ENCODE assay signal across 13 cellular contexts in the genomic region with DNA sequence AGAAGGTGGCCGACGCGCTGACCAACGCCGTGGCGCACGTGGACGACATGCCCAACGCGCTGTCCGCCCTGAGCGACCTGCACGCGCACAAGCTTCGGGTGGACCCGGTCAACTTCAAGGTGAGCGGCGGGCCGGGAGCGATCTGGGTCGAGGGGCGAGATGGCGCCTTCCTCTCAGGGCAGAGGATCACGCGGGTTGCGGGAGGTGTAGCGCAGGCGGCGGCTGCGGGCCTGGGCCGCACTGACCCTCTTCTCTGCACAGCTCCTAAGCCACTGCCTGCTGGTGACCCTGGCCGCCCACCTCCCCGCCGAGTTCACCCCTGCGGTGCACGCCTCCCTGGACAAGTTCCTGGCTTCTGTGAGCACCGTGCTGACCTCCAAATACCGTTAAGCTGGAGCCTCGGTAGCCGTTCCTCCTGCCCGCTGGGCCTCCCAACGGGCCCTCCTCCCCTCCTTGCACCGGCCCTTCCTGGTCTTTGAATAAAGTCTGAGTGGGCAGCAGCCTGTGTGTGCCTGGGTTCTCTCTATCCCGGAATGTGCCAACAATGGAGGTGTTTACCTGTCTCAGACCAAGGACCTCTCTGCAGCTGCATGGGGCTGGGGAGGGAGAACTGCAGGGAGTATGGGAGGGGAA. TPM values are rescaled to one million over a fixed set of nuclear protein-coding genes. Genes with fewer than 3 reads are reported as not detected.
A peak's percentile ranks its signal among the peaks of the same experiment; 100 is the strongest.
DNase-seq lines count a peak whose midpoint lies in the region; ATAC-seq, FAIRE-seq and TF ChIP-seq lines count a peak whose summit lies in the region.
"Not testable (repeated sequence)": the region's sequence is repeated elsewhere in the genome, so short reads cannot be mapped to it uniquely, and the experiment has no call there.
"Had no signal": no experiment of that assay in that cellular context is flagged by ENCODE, and none has a peak within 500 bp of the region (broad histone marks: within the 10 kb centered on the region; RNA-seq: fewer than 3 reads in every experiment).

No MANE protein-coding gene starts in this region.

- DNase-seq in CD8-positive, alpha-beta T cell; WTC11 (ENCODE audit: low spot score); activated naive CD4-positive, alpha-beta T cell treated with anti-CD3 and anti-CD28 coated beads, Interleukin-2, amount 10 ng/mL, durations not matched to agents 7 days and 5 days; H1 (ENCODE audit: low read depth in 1 of 2, low spot score in 2 of 2); memory B cell (ENCODE audit: low spot score in 2 of 2); neural progenitor cell (ENCODE audit: low spot score): not testable (repeated sequence)

- H3K23me2 ChIP-seq in H1 (ENCODE audit: low read depth, low read length) = not testable (repeated sequence)

- H3K9me3 Mint-ChIP-seq in CD8-positive, alpha-beta T cell; WTC11; activated naive CD4-positive, alpha-beta T cell treated with anti-CD3 and anti-CD28 coated beads, Interleukin-2, amount 10 ng/mL, durations not matched to agents 7 days and 5 days; memory B cell; neural progenitor cell: not testable (repeated sequence)

- H3K27ac Mint-ChIP-seq in CD8-positive, alpha-beta T cell; WTC11; activated naive CD4-positive, alpha-beta T cell treated with anti-CD3 and anti-CD28 coated beads, Interleukin-2, amount 10 ng/mL, durations not matched to agents 7 days and 5 days; memory B cell; neural progenitor cell: not testable (repeated sequence)

- H2BK120ac ChIP-seq in H1 (replicated peaks; ENCODE audit: low read depth, low read length) = not testable (repeated sequence)

- not testable (repeated sequence) for H4K5ac ChIP-seq in H1 (ENCODE audit: insufficient read length, low read depth, low read length)

- H3K9ac ChIP-seq in H1 (replicated peaks in 1 of 4; ENCODE audit: extremely low read depth in 1 of 4, low read depth in 3 of 4, low read length in 3 of 4); neural progenitor cell: not testable (repeated sequence)

- POLR2A ChIA-PET in CD8-positive, alpha-beta T cell (lab: Charles Lee); HEK293 (lab: Yijun Ruan, JAX); WTC11 (lab: Charles Lee); H1 (lab: Charles Lee; ENCODE audit: partially characterized antibody): not testable (repeated sequence)

- not testable (repeated sequence) for FAIRE-seq in H1 (lab: Jason Lieb, UNC)

- H2BK5ac ChIP-seq in H1 (ENCODE audit: low read depth, low read length) = not testable (repeated sequence)

- H2BK12ac ChIP-seq in H1 (ENCODE audit: low read depth, low read length) = not testable (repeated sequence)

- TF ChIP-seq CTCF in CD8-positive, alpha-beta T cell (IDR thresholded peaks at IDR 0.05); HEK293 (tag by site-specific recombination; IDR thresholded peaks at IDR 0.05); WTC11 (IDR thresholded peaks at IDR 0.05); H1 (IDR thresholded peaks at IDR 0.05; ENCODE audit: control extremely low read depth in 1 of 3, insufficient read depth in 1 of 3, low read depth in 1 of 3, low read length in 3 of 3); neural progenitor cell (IDR thresholded peaks at IDR 0.05): not testable (repeated sequence)

- not testable (repeated sequence) for H4K91ac ChIP-seq in H1 (replicated peaks; ENCODE audit: insufficient read length, low read length)

- not testable (repeated sequence) for H3K36me3 ChIP-seq in CD8-positive, alpha-beta T cell (ENCODE audit: insufficient read depth, low read length); HEK293 (ENCODE audit: control insufficient read depth in 2 of 2, insufficient read depth in 1 of 2, low read length in 2 of 2); H1 (ENCODE audit: control insufficient read depth in 2 of 4, insufficient read depth in 4 of 4, low read length in 3 of 4); neural progenitor cell

- not testable (repeated sequence) for H3K4me3 ChIP-seq in CD8-positive, alpha-beta T cell (ENCODE audit: low read depth, low read length); HEK293 (ENCODE audit: low read depth, low read length); H1 (ENCODE audit: extremely low read depth in 1 of 4, insufficient read depth in 2 of 4, low read depth in 3 of 4, low read length in 4 of 4); neural progenitor cell

- CTCF ChIA-PET in CD8-positive, alpha-beta T cell (lab: Charles Lee); HEK293 (lab: Yijun Ruan, JAX); WTC11 (lab: Charles Lee); activated naive CD4-positive, alpha-beta T cell treated with anti-CD3 and anti-CD28 coated beads, Interleukin-2, amount 10 ng/mL, durations not matched to agents 7 days and 5 days (lab: Charles Lee); H1 (lab: Charles Lee; ENCODE audit: partially characterized antibody): not testable (repeated sequence)

- H3K36me3 Mint-ChIP-seq in CD8-positive, alpha-beta T cell; WTC11; activated naive CD4-positive, alpha-beta T cell treated with anti-CD3 and anti-CD28 coated beads, Interleukin-2, amount 10 ng/mL, durations not matched to agents 7 days and 5 days; memory B cell; neural progenitor cell: not testable (repeated sequence)

- H3K4me1 ChIP-seq in CD8-positive, alpha-beta T cell (ENCODE audit: insufficient read depth, low read length); HEK293 (ENCODE audit: control insufficient read depth, insufficient read depth, low read length); neural progenitor cell: not testable (repeated sequence)
- H3K4me1 ChIP-seq in H1 (replicated peaks in 1 of 4; ENCODE audit: control insufficient read depth in 3 of 4, insufficient read depth in 4 of 4, low read length in 3 of 4) = peaks cover 0 to 12% (median 1%) of the 10 kb centered on the region in 4 experiments; a peak in 4 of 7 replicates

- H3K79me2 ChIP-seq in H1 (ENCODE audit: control insufficient read depth in 1 of 2, insufficient read depth in 2 of 2, low read length in 2 of 2); neural progenitor cell (ENCODE audit: low read depth): not testable (repeated sequence)

- not testable (repeated sequence) for TF ChIP-seq POLR2A in H1 (IDR thresholded peaks at IDR 0.05; ENCODE audit: control extremely low read depth in 1 of 2, low read depth in 2 of 2, low read length in 2 of 2)

- H3K9me3 ChIP-seq in CD8-positive, alpha-beta T cell (ENCODE audit: low read length); HEK293 (ENCODE audit: control insufficient read depth, insufficient read depth, low read depth, low read length); H1 (ENCODE audit: insufficient read depth in 2 of 2, low read depth in 1 of 2, low read length in 1 of 2); neural progenitor cell (ENCODE audit: low read depth): not testable (repeated sequence)

- peaks cover 25% of the 10 kb centered on the region for H3K27me3 ChIP-seq in CD8-positive, alpha-beta T cell (ENCODE audit: insufficient read depth, low read length)
- H3K27me3 ChIP-seq in H1 (replicated peaks in 1 of 4; ENCODE audit: control insufficient read depth in 3 of 4, extremely low read depth in 1 of 4, insufficient read depth in 3 of 4, low read length in 3 of 4) (peaks cover 54 to 83% (median 74%) of the 10 kb centered on the region in 4 experiments), neural progenitor cell (peaks cover 89% of the 10 kb centered on the region)

- not testable (repeated sequence) for H4K8ac ChIP-seq in H1 (ENCODE audit: extremely low read depth, insufficient read depth, low read length)

- not testable (repeated sequence) for H3K14ac ChIP-seq in H1 (ENCODE audit: insufficient read length)

- intact Hi-C loops in CD8-positive, alpha-beta T cell (cut with DNase I, micrococcal nuclease) = not testable (repeated sequence)

- H2BK15ac ChIP-seq in H1 (ENCODE audit: low read length) = not testable (repeated sequence)

- H2AK5ac ChIP-seq in H1 (ENCODE audit: low read depth, low read length) = not testable (repeated sequence)

- H3K27ac ChIP-seq in CD8-positive, alpha-beta T cell (ENCODE audit: low read depth, low read length); HEK293 (ENCODE audit: extremely low read depth, low read depth, low read length); H1 (ENCODE audit: low read depth, low read length); neural progenitor cell: not testable (repeated sequence)

- not testable (repeated sequence) for H3K79me1 ChIP-seq in H1 (ENCODE audit: low read depth, low read length)

- H3K23ac ChIP-seq in H1 (ENCODE audit: insufficient read length) = not testable (repeated sequence)

- 15% methylated on average over 13 of the region's 44 CpGs; no CpG with 5 or more reads in 1 of the 2 experiments for WGBS in H1 (ENCODE audit: extremely low coverage in 1 of 2, insufficient coverage in 1 of 2, insufficient read length in 1 of 2, insufficient replicate concordance in 2 of 2, low coverage in 1 of 2, low lambda C conversion rate in 2 of 2, missing lambda C conversion rate in 1 of 2), 2 experiments

- not testable (repeated sequence) for H3K4ac ChIP-seq in H1 (replicated peaks; ENCODE audit: insufficient read length, low read depth, low read length)

- H3K56ac ChIP-seq in H1 (replicated peaks; ENCODE audit: insufficient read length, low read depth, low read length) = not testable (repeated sequence)

- not testable (repeated sequence) for TF ChIP-seq RAD21 in H1 (IDR thresholded peaks at IDR 0.05 in 1 of 2, conservative IDR thresholded peaks at IDR 0.05 in 1 of 2; ENCODE audit: low read depth in 2 of 2, low read length in 2 of 2)

- not testable (repeated sequence) for TF ChIP-seq EP300 in H1 (IDR thresholded peaks at IDR 0.05; ENCODE audit: borderline replicate concordance in 1 of 2, low read depth in 2 of 2, low read length in 2 of 2)

- peaks cover 8 to 20% of the 10 kb centered on the region in 2 experiments for H4K20me1 ChIP-seq in H1 (replicated peaks in 1 of 2; ENCODE audit: control insufficient read depth in 1 of 2, insufficient read depth in 2 of 2, low read length in 2 of 2)
- H4K20me1 ChIP-seq in neural progenitor cell (ENCODE audit: low read depth) = peaks cover 61% of the 10 kb centered on the region

- H3K4me1 Mint-ChIP-seq in CD8-positive, alpha-beta T cell (ENCODE audit: low read depth) = peaks cover 15% of the 10 kb centered on the region
- H3K4me1 Mint-ChIP-seq in WTC11 (peaks cover 30% of the 10 kb centered on the region), memory B cell (peaks cover 14% of the 10 kb centered on the region)
- H3K4me1 Mint-ChIP-seq in activated naive CD4-positive, alpha-beta T cell treated with anti-CD3 and anti-CD28 coated beads, Interleukin-2, amount 10 ng/mL, durations not matched to agents 7 days and 5 days = peaks cover 27% of the 10 kb centered on the region
- H3K4me1 Mint-ChIP-seq in neural progenitor cell = not testable (repeated sequence)

- not testable (repeated sequence) for H3K18ac ChIP-seq in H1 (ENCODE audit: extremely low read depth, low read length)

- peaks cover 53% of the 10 kb centered on the region for H3K27me3 Mint-ChIP-seq in CD8-positive, alpha-beta T cell (ENCODE audit: low read depth)
- H3K27me3 Mint-ChIP-seq in WTC11 (ENCODE audit: low read depth) (peaks cover 87% of the 10 kb centered on the region), memory B cell (peaks cover 44% of the 10 kb centered on the region), neural progenitor cell (ENCODE audit: insufficient read depth, low read depth) (peaks cover 63% of the 10 kb centered on the region)
- H3K27me3 Mint-ChIP-seq in activated naive CD4-positive, alpha-beta T cell treated with anti-CD3 and anti-CD28 coated beads, Interleukin-2, amount 10 ng/mL, durations not matched to agents 7 days and 5 days = peaks cover 85% of the 10 kb centered on the region

- H3K4me2 ChIP-seq in H1 (ENCODE audit: insufficient read depth in 1 of 2, low read depth in 2 of 2, low read length in 2 of 2); neural progenitor cell: not testable (repeated sequence)

- not testable (repeated sequence) for ATAC-seq in CD8-positive, alpha-beta T cell; WTC11; memory B cell (ENCODE audit: low read depth)

- H2BK20ac ChIP-seq in H1 (ENCODE audit: low read length) = not testable (repeated sequence)

- not testable (repeated sequence) for H3F3A ChIP-seq in neural progenitor cell (ENCODE audit: low read depth)

- H2AFZ ChIP-seq in H1 (ENCODE audit: low read length); neural progenitor cell (replicated peaks): not testable (repeated sequence)

- H3K4me3 Mint-ChIP-seq in CD8-positive, alpha-beta T cell = peak overlapping the region; percentile 35
- peak overlapping the region; percentile 49 for H3K4me3 Mint-ChIP-seq in WTC11
- H3K4me3 Mint-ChIP-seq in activated naive CD4-positive, alpha-beta T cell treated with anti-CD3 and anti-CD28 coated beads, Interleukin-2, amount 10 ng/mL, durations not matched to agents 7 days and 5 days = peak overlapping the region; percentile 31
- peak overlapping the region; percentile 46 for H3K4me3 Mint-ChIP-seq in memory B cell
- peak overlapping the region; percentile 27 for H3K4me3 Mint-ChIP-seq in neural progenitor cell

RNA-seq across cellular contexts. Expression of a gene that starts 0.7 kb away (rescaled TPM):
- not detected for total RNA-seq in CD8-positive, alpha-beta T cell
- total RNA-seq in WTC11 (2021) (1.8 to 2.6 TPM (median 2.4 TPM) in 3 replicates), neural progenitor cell (ENCODE audit: low replicate concordance) (not detected in 2 replicates)
- total RNA-seq in H1 (2021; fragmentation: NEBNext Ultra II Directional; extraction: Animal tissue kit (Norgen Biotek cat#: 25700)) = 1.1 TPM in 1 of 2 replicates, not detected in the other
- 6.1 and 8.1 TPM in 2 replicates for polyA plus RNA-seq in H1 (2011; rRNA removed)
- 2.7 TPM for polyA plus RNA-seq in H1 (2011; cell fraction: cytosol; rRNA removed)
- 4.4 TPM for polyA plus RNA-seq in H1 (2011; cell fraction: nucleus; rRNA removed)
- polyA plus RNA-seq in H1 (2012, experiment 1 of 2) = 0.80 to 2.8 TPM (median 2.0 TPM) in 4 replicates
- 2.8 TPM for polyA plus RNA-seq in H1 (2012, experiment 2 of 2)
- polyA plus RNA-seq in H1 (2013, experiment 1 of 2) = 3.0 TPM
- polyA plus RNA-seq in H1 (2013, experiment 2 of 2) = 3.5 TPM
- polyA minus RNA-seq in H1 (2011; rRNA and poly(A)+ RNA removed) = 0.41 and 0.61 TPM in 2 replicates
- 2.8 TPM for polyA minus RNA-seq in H1 (2011; cell fraction: cytosol; rRNA and poly(A)+ RNA removed)
- 5.1 TPM for polyA minus RNA-seq in H1 (2011; cell fraction: nucleus; rRNA and poly(A)+ RNA removed)
- total RNA-seq: CD4-positive, alpha-beta T cell; GM23248; PC-3 had no signal
- polyA plus RNA-seq: AG04450, GM23248 had no signal

RNA-seq across cellular contexts. Expression of a gene that starts 3.2 kb away (rescaled TPM):
- under 1 TPM in 1 of 2 experiments, not detected in 1; 0.68 TPM for total RNA-seq in CD8-positive, alpha-beta T cell
- total RNA-seq in WTC11 (2021) = 2.1 to 3.4 TPM (median 3.1 TPM) in 3 replicates
- 1.1 and 2.3 TPM in 2 replicates for total RNA-seq in H1 (2021; fragmentation: NEBNext Ultra II Directional; extraction: Animal tissue kit (Norgen Biotek cat#: 25700))
- 2.3 and 8.6 TPM in 2 replicates for polyA plus RNA-seq in H1 (2011; rRNA removed)
- polyA plus RNA-seq in H1 (2011; cell fraction: cytosol; rRNA removed) = 2.0 TPM
- 1.6 TPM for polyA plus RNA-seq in H1 (2011; cell fraction: nucleus; rRNA removed)
- polyA plus RNA-seq in H1 (2012, experiment 1 of 2) = 1.2 to 1.6 TPM (median 1.4 TPM) in 3 of 4 replicates, not detected in the other
- polyA plus RNA-seq in H1 (2012, experiment 2 of 2) = 4.5 TPM
- polyA plus RNA-seq in H1 (2013, experiment 1 of 2) = 2.9 TPM
- 3.2 TPM for polyA plus RNA-seq in H1 (2013, experiment 2 of 2)
- not detected in 2 replicates for polyA minus RNA-seq in H1 (2011; rRNA and poly(A)+ RNA removed)
- 10.6 TPM for polyA minus RNA-seq in H1 (2011; cell fraction: cytosol; rRNA and poly(A)+ RNA removed)
- not detected for polyA minus RNA-seq in H1 (2011; cell fraction: nucleus; rRNA and poly(A)+ RNA removed)
- total RNA-seq in neural progenitor cell (ENCODE audit: low replicate concordance) = not detected in 2 replicates
- total RNA-seq: CD4-positive, alpha-beta T cell; GM23248; PC-3 had no signal
- polyA plus RNA-seq: AG04450, GM23248 had no signal

RNA-seq across cellular contexts. Expression of a gene that starts 6.9 kb away (rescaled TPM):
- not detected for total RNA-seq in CD8-positive, alpha-beta T cell
- total RNA-seq in WTC11 (2021) (3.0 to 7.8 TPM (median 5.2 TPM) in 3 replicates), neural progenitor cell (ENCODE audit: low replicate concordance) (3.8 TPM in 1 of 2 replicates, not detected in the other)
- total RNA-seq in H1 (2021; fragmentation: NEBNext Ultra II Directional; extraction: Animal tissue kit (Norgen Biotek cat#: 25700)) = 1.4 and 2.9 TPM in 2 replicates
- polyA plus RNA-seq in H1 (2011; rRNA removed) = 17.1 and 24.6 TPM in 2 replicates
- polyA plus RNA-seq in H1 (2011; cell fraction: cytosol; rRNA removed) = 8.1 TPM
- 10.5 TPM for polyA plus RNA-seq in H1 (2011; cell fraction: nucleus; rRNA removed)
- 1.9 to 5.8 TPM (median 2.9 TPM) in 4 replicates for polyA plus RNA-seq in H1 (2012, experiment 1 of 2)
- 6.6 TPM for polyA plus RNA-seq in H1 (2012, experiment 2 of 2)
- polyA plus RNA-seq in H1 (2013, experiment 1 of 2) = 5.8 TPM
- polyA plus RNA-seq in H1 (2013, experiment 2 of 2) = 6.4 TPM
- polyA minus RNA-seq in H1 (2011; rRNA and poly(A)+ RNA removed) = 0.47 TPM in 1 of 2 replicates, not detected in the other
- not detected for polyA minus RNA-seq in H1 (2011; cell fraction: cytosol; rRNA and poly(A)+ RNA removed)
- polyA minus RNA-seq in H1 (2011; cell fraction: nucleus; rRNA and poly(A)+ RNA removed) = 1.6 TPM
- total RNA-seq: CD4-positive, alpha-beta T cell; GM12878; GM23248; PC-3 had no signal
- polyA plus RNA-seq: AG04450, GM12878, GM23248, IgD-negative memory B cell had no signal

RNA-seq across cellular contexts. Expression of a gene that starts 7.5 kb away (rescaled TPM):
- total RNA-seq in CD8-positive, alpha-beta T cell = not detected
- total RNA-seq in WTC11 (2021) (not detected in 3 replicates), neural progenitor cell (ENCODE audit: low replicate concordance) (not detected in 2 replicates)
- total RNA-seq in H1 (2021; fragmentation: NEBNext Ultra II Directional; extraction: Animal tissue kit (Norgen Biotek cat#: 25700)) = not detected in 2 replicates
- 0.78 and 0.88 TPM in 2 replicates for polyA plus RNA-seq in H1 (2011; rRNA removed)
- polyA plus RNA-seq in H1 (2011; cell fraction: cytosol; rRNA removed) = not detected
- polyA plus RNA-seq in H1 (2011; cell fraction: nucleus; rRNA removed) = not detected
- polyA plus RNA-seq in H1 (2012, experiment 1 of 2) = not detected in 4 replicates
- polyA plus RNA-seq in H1 (2012, experiment 2 of 2) = not detected
- not detected for polyA plus RNA-seq in H1 (2013, experiment 1 of 2)
- polyA plus RNA-seq in H1 (2013, experiment 2 of 2) = not detected
- polyA minus RNA-seq in H1 (2011; rRNA and poly(A)+ RNA removed) = not detected in 2 replicates
- polyA minus RNA-seq in H1 (2011; cell fraction: cytosol; rRNA and poly(A)+ RNA removed) = not detected
- not detected for polyA minus RNA-seq in H1 (2011; cell fraction: nucleus; rRNA and poly(A)+ RNA removed)
- total RNA-seq: CD4-positive, alpha-beta T cell; GM12878; GM23248; PC-3 had no signal
- polyA plus RNA-seq: AG04450, GM23248, IgD-negative memory B cell had no signal

RNA-seq across cellular contexts. Expression of a gene that starts 20.9 kb away (rescaled TPM):
- total RNA-seq in CD8-positive, alpha-beta T cell = not detected
- 0.41 to 0.53 TPM (median 0.52 TPM) in 3 replicates for total RNA-seq in WTC11 (2021)
- total RNA-seq in H1 (2021; fragmentation: NEBNext Ultra II Directional; extraction: Animal tissue kit (Norgen Biotek cat#: 25700)) = not detected in 2 replicates
- polyA plus RNA-seq in H1 (2011; rRNA removed) = 0.12 TPM in 1 of 2 replicates, not detected in the other
- 0.12 TPM for polyA plus RNA-seq in H1 (2011; cell fraction: cytosol; rRNA removed)
- polyA plus RNA-seq in H1 (2011; cell fraction: nucleus; rRNA removed) = 0.20 TPM
- not detected in 4 replicates for polyA plus RNA-seq in H1 (2012, experiment 1 of 2)
- polyA plus RNA-seq in H1 (2012, experiment 2 of 2) = not detected
- 0.14 TPM for polyA plus RNA-seq in H1 (2013, experiment 1 of 2)
- polyA plus RNA-seq in H1 (2013, experiment 2 of 2) = 0.22 TPM
- not detected in 2 replicates for polyA minus RNA-seq in H1 (2011; rRNA and poly(A)+ RNA removed)
- polyA minus RNA-seq in H1 (2011; cell fraction: cytosol; rRNA and poly(A)+ RNA removed) = 6.6 TPM
- polyA minus RNA-seq in H1 (2011; cell fraction: nucleus; rRNA and poly(A)+ RNA removed) = not detected
- total RNA-seq in neural progenitor cell (ENCODE audit: low replicate concordance) = not detected in 2 replicates
- total RNA-seq: CD4-positive, alpha-beta T cell; GM23248; PC-3 had no signal
- polyA plus RNA-seq: AG04450, GM12878, GM23248, IgD-negative memory B cell had no signal
